Comparison of ENCODE assay signal across 23 cellular contexts in genomic region chr20:32162367-32162766, GRCh38.
"Had no signal": no experiment of that assay in that cellular context is flagged by ENCODE, and none has a peak within 500 bp of the region (broad histone marks: within the 10 kb centered on the region; RNA-seq: fewer than 3 reads in every experiment).

No MANE protein-coding gene starts in this region.

- H3K9me3 Mint-ChIP-seq: stimulated activated effector memory CD8-positive, alpha-beta T cell treated with anti-CD3 and anti-CD28 coated beads, Interleukin-12 subunit alpha, Interleukin-12 subunit beta, amount 100 ng/mL, for 72 hours had no signal

- H3K4me3 ChIP-seq: dorsolateral prefrontal cortex, gastrocnemius medialis, left lung, ovary, psoas muscle, right lobe of liver, stomach, thyroid gland, vagina had no signal

- H3K27me3 Mint-ChIP-seq: naive thymus-derived CD4-positive, alpha-beta T cell had no signal

- DNase-seq: effector CD4-positive, alpha-beta T cell; gastrocnemius medialis; head of caudate nucleus; kidney; left lung; mesendoderm; midbrain; naive thymus-derived CD4-positive, alpha-beta T cell; occipital lobe; ovary; psoas muscle; small intestine; stimulated activated CD4-positive, alpha-beta T cell treated with anti-CD3 and anti-CD28 coated beads, Interleukin-12 subunit alpha, Interleukin-12 subunit beta, amount 100 ng/mL, for 4 hours; stimulated activated CD4-positive, alpha-beta T cell treated with anti-CD3 and anti-CD28 coated beads, Interleukin-2, amount 100 ng/mL, for 24 hours; stimulated activated CD4-positive, alpha-beta T cell treated with anti-CD3 and anti-CD28 coated beads, Interleukin-4, amount 100 ng/mL, for 24 hours; stimulated activated naive CD4-positive, alpha-beta T cell treated with Interleukin-2 at 50 U/mL for 16 hours; stomach; thyroid gland; trophoblast cell had no signal

- H3K9me3 ChIP-seq: gastrocnemius medialis, left lung, ovary, psoas muscle, right lobe of liver, stomach, thyroid gland, vagina had no signal

- H3K4me3 Mint-ChIP-seq: naive thymus-derived CD4-positive, alpha-beta T cell; stimulated activated effector memory CD8-positive, alpha-beta T cell treated with anti-CD3 and anti-CD28 coated beads, Interleukin-12 subunit alpha, Interleukin-12 subunit beta, amount 100 ng/mL, for 72 hours had no signal

- H3K27me3 ChIP-seq: dorsolateral prefrontal cortex, gastrocnemius medialis, left lung, ovary, right lobe of liver, stomach, thyroid gland, vagina had no signal

- H3K4me1 Mint-ChIP-seq: stimulated activated effector memory CD8-positive, alpha-beta T cell treated with anti-CD3 and anti-CD28 coated beads, Interleukin-12 subunit alpha, Interleukin-12 subunit beta, amount 100 ng/mL, for 72 hours had no signal

- H3K27ac ChIP-seq: gastrocnemius medialis, left lung, ovary, psoas muscle, right lobe of liver, stomach, thyroid gland, vagina had no signal

- H3K4me1 ChIP-seq: gastrocnemius medialis, psoas muscle, right lobe of liver, stomach, thyroid gland, vagina had no signal

- H3K36me3 ChIP-seq: ovary had no signal
